Comparison of ENCODE assay signal across 13 cellular contexts in genomic region chr1:165903672-165904071, GRCh38.
DNase-seq lines count a peak whose midpoint lies in the region; ATAC-seq lines count a peak whose summit lies in the region.
"Had no signal": no experiment of that assay in that cellular context is flagged by ENCODE, and none has a peak within 500 bp of the region (broad histone marks: within the 10 kb centered on the region; RNA-seq: fewer than 3 reads in every experiment).

No MANE protein-coding gene starts in this region.

- H3K9me3 ChIP-seq in BLaER1 treated with 17β-estradiol and CSF1 and Interleukin-3, amounts not matched to agents 10 nM and 100 nM (replicated peaks in 1 of 11): no peaks in the 10 kb centered on the region
- H3K9me3 ChIP-seq in HUES6 (ENCODE audit: control insufficient read depth, insufficient read depth, low read depth, low read length): no peaks in the 10 kb centered on the region
- H3K9me3 ChIP-seq: adrenal gland, Peyer's patch, thoracic aorta had no signal

- no peak overlapping the region for H3K27ac ChIP-seq in BLaER1 treated with 17β-estradiol and CSF1 and Interleukin-3, amounts not matched to agents 10 nM and 100 nM
- 0 out of 2 replicates have a peak overlapping the region, but pooled peaks have one; percentile 34 for H3K27ac ChIP-seq in HUES6 (ENCODE audit: low read depth, low read length)
- H3K27ac ChIP-seq: adrenal gland, Peyer's patch, thoracic aorta had no signal

- no peaks in the 10 kb centered on the region for H3K27me3 ChIP-seq in BLaER1 treated with 17β-estradiol and CSF1 and Interleukin-3, amounts not matched to agents 10 nM and 100 nM
- no peaks in the 10 kb centered on the region for H3K27me3 ChIP-seq in HUES6 (ENCODE audit: control insufficient read depth, insufficient read depth, low read length)
- H3K27me3 ChIP-seq: adrenal gland, Peyer's patch had no signal

- H3K36me3 ChIP-seq in BLaER1 treated with 17β-estradiol and CSF1 and Interleukin-3, amounts not matched to agents 10 nM and 100 nM: peaks cover 38 to 94% (median 81%) of the 10 kb centered on the region in 11 experiments
- H3K36me3 ChIP-seq in HUES6 (ENCODE audit: control insufficient read depth, insufficient read depth, low read length): peaks cover 80% of the 10 kb centered on the region
- H3K36me3 ChIP-seq: adrenal gland, thoracic aorta had no signal

- H3K9ac ChIP-seq in BLaER1 treated with 17β-estradiol and CSF1 and Interleukin-3, amounts not matched to agents 10 nM and 100 nM: no peak overlapping the region
- H3K9ac ChIP-seq in HUES6 (ENCODE audit: low read length): no peak overlapping the region

- ATAC-seq in HG02973 (IDR thresholded peaks at IDR 0.05; ENCODE audit: unreplicated experiment) (no peak), left lobe of liver (no peak)

- H3K4me2 ChIP-seq in BLaER1 treated with 17β-estradiol and CSF1 and Interleukin-3, amounts not matched to agents 10 nM and 100 nM: peak overlapping the region in 6 of 11 experiments; percentile 3 to 38 (median 13); a peak in 5 of 22 replicates

- no peak overlapping the region for H3K4me3 ChIP-seq in BLaER1 treated with 17β-estradiol and CSF1 and Interleukin-3, amounts not matched to agents 10 nM and 100 nM
- H3K4me3 ChIP-seq in HUES6 (ENCODE audit: low read depth, low read length): no peak overlapping the region
- H3K4me3 ChIP-seq: adrenal gland, Peyer's patch, thoracic aorta had no signal

- DNase-seq in UCSD-AML1 (lab: John Stamatoyannopoulos, UW; ENCODE audit: unreplicated experiment) (peak; percentile 27), iris pigment epithelial cell (ENCODE audit: low read depth) (peak; percentile 70), SHP77 treated with DMSO at 0.1 percent for 48 hours (lab: John Stamatoyannopoulos, UW) (no peak), HUDEP-2 (lab: John Stamatoyannopoulos, UW; ENCODE audit: unreplicated experiment in 76 of 76) (no peak), left lobe of liver (ENCODE audit: low spot score) (no peak)
- DNase-seq: activated CD4-positive, alpha-beta T cell treated with anti-CD3 and anti-CD28 coated beads, Interleukin-2, amount 50 U/mL, for 48 hours; CD8-positive, alpha-beta memory T cell; Peyer's patch had no signal

- H4K20me1 ChIP-seq in BLaER1 treated with 17β-estradiol and CSF1 and Interleukin-3, amounts not matched to agents 10 nM and 100 nM: peaks cover 0 to 91% (median 60%) of the 10 kb centered on the region in 11 experiments; a peak in 18 of 22 replicates

- H3K4me1 ChIP-seq in BLaER1 treated with 17β-estradiol and CSF1 and Interleukin-3, amounts not matched to agents 10 nM and 100 nM: peaks cover 24 to 37% (median 32%) of the 10 kb centered on the region in 10 experiments
- peaks cover 15% of the 10 kb centered on the region; the same call in 1 of the 2 replicates for H3K4me1 ChIP-seq in HUES6 (ENCODE audit: control insufficient read depth, insufficient read depth, low read length)
- H3K4me1 ChIP-seq: Peyer's patch had no signal

Comparison
In these comparisons a context has a peak if more than half of its experiments do, and no peak if none do; other contexts are left out.
1. DNase-seq: peak in UCSD-AML1 (single experiment) and iris pigment epithelial cell (single experiment); none in SHP77 treated with DMSO at 0.1 percent for 48 hours (single experiment), HUDEP-2 (0 of 76) and left lobe of liver (single experiment).